In genomic region chr6:161013697-161014096, GRCh38 we compare ENCODE assay signal across 21 cellular contexts.
"Had no signal": no experiment of that assay in that cellular context is flagged by ENCODE, and none has a peak within 500 bp of the region (broad histone marks: within the 10 kb centered on the region; RNA-seq: fewer than 3 reads in every experiment).

No MANE protein-coding gene starts in this region.

- DNase-seq: activated CD4-positive, alpha-beta T cell treated with anti-CD3 and anti-CD28 coated beads for 4 hours; activated CD4-positive, alpha-beta T cell treated with anti-CD3 and anti-CD28 coated beads, Interleukin-2, amount 50 U/mL, for 48 hours; activated CD8-positive, alpha-beta memory T cell treated with anti-CD3 and anti-CD28 coated beads, Interleukin-2, amount 50 U/mL, for 48 hours; activated naive CD4-positive, alpha-beta T cell; activated naive CD8-positive, alpha-beta T cell treated with anti-CD3 and anti-CD28 coated beads, Interleukin-2, amount 10 ng/mL, durations not matched to agents 7 days and 5 days; activated T-cell treated with anti-CD3 and anti-CD28 coated beads, Interleukin-2, amount 50 U/mL, for 4 hours; amniotic stem cell; colonic mucosa; immature natural killer cell; left ventricle myocardium superior; mammary epithelial cell; nucleus accumbens; right cardiac atrium; stimulated activated CD4-positive, alpha-beta T cell treated with anti-CD3 and anti-CD28 coated beads, Interleukin-4, amount 100 ng/mL, for 4 hours; stimulated activated naive CD8-positive, alpha-beta T cell treated with anti-CD3 and anti-CD28 coated beads, Interleukin-15, Interleukin-2, amounts not matched to agents 100 U/mL and 50 U/mL, for 24 hours had no signal

- H3K4me1 ChIP-seq: breast epithelium, colonic mucosa had no signal

- H3K27me3 ChIP-seq: breast epithelium, colonic mucosa had no signal

- H3K4me3 ChIP-seq: breast epithelium, colonic mucosa had no signal

- H3K9me3 ChIP-seq: breast epithelium, colonic mucosa had no signal

- H3K9me3 Mint-ChIP-seq: activated T-cell treated with anti-CD3 and anti-CD28 coated beads, Interleukin-2, amount 50 U/mL, for 4 hours; activated T-helper 2 cell treated with anti-CD3 and anti-CD28 coated beads, Interferon-gamma antibody, Interleukin-2, Interleukin-4, amounts not matched to agents 10 μg/mL and 5 μg/mL and 100 μg/mL, durations not matched to agents 14 hours and 24 hours and 36 hours; central memory CD8-positive, alpha-beta T cell; immature natural killer cell; T-helper 2 cell treated with Interferon-gamma antibody and Interleukin-4, amounts not matched to agents 5 μg/mL and 100 μg/mL, for 36 hours had no signal

- H3K36me3 Mint-ChIP-seq: immature natural killer cell had no signal

- H3K27ac ChIP-seq: breast epithelium, colonic mucosa, epithelial cell of prostate, parathyroid adenoma had no signal

- ATAC-seq: activated T-cell treated with anti-CD3 and anti-CD28 coated beads, Interleukin-2, amount 50 U/mL, for 4 hours; left ventricle myocardium superior; right cardiac atrium; stimulated activated naive CD8-positive, alpha-beta T cell treated with anti-CD3 and anti-CD28 coated beads, Interleukin-15, Interleukin-2, amounts not matched to agents 100 U/mL and 50 U/mL, for 24 hours had no signal

- H3K27me3 Mint-ChIP-seq: activated naive CD8-positive, alpha-beta T cell treated with anti-CD3 and anti-CD28 coated beads, Interleukin-2, amount 10 ng/mL, durations not matched to agents 7 days and 5 days; central memory CD8-positive, alpha-beta T cell had no signal

- H3K4me3 Mint-ChIP-seq: activated naive CD8-positive, alpha-beta T cell treated with anti-CD3 and anti-CD28 coated beads, Interleukin-2, amount 10 ng/mL, durations not matched to agents 7 days and 5 days; activated T-cell treated with anti-CD3 and anti-CD28 coated beads, Interleukin-2, amount 50 U/mL, for 4 hours; central memory CD8-positive, alpha-beta T cell; immature natural killer cell; T-helper 2 cell treated with Interferon-gamma antibody and Interleukin-4, amounts not matched to agents 5 μg/mL and 100 μg/mL, for 36 hours had no signal

- H3K27ac Mint-ChIP-seq: activated naive CD8-positive, alpha-beta T cell treated with anti-CD3 and anti-CD28 coated beads, Interleukin-2, amount 10 ng/mL, durations not matched to agents 7 days and 5 days; activated T-helper 2 cell treated with anti-CD3 and anti-CD28 coated beads, Interferon-gamma antibody, Interleukin-2, Interleukin-4, amounts not matched to agents 10 μg/mL and 5 μg/mL and 100 μg/mL, durations not matched to agents 14 hours and 24 hours and 36 hours; immature natural killer cell; T-helper 2 cell treated with Interferon-gamma antibody and Interleukin-4, amounts not matched to agents 5 μg/mL and 100 μg/mL, for 36 hours had no signal

- H3K36me3 ChIP-seq: breast epithelium, colonic mucosa had no signal
